8 cellular contexts compared by ENCODE assay signal in the genomic region with DNA sequence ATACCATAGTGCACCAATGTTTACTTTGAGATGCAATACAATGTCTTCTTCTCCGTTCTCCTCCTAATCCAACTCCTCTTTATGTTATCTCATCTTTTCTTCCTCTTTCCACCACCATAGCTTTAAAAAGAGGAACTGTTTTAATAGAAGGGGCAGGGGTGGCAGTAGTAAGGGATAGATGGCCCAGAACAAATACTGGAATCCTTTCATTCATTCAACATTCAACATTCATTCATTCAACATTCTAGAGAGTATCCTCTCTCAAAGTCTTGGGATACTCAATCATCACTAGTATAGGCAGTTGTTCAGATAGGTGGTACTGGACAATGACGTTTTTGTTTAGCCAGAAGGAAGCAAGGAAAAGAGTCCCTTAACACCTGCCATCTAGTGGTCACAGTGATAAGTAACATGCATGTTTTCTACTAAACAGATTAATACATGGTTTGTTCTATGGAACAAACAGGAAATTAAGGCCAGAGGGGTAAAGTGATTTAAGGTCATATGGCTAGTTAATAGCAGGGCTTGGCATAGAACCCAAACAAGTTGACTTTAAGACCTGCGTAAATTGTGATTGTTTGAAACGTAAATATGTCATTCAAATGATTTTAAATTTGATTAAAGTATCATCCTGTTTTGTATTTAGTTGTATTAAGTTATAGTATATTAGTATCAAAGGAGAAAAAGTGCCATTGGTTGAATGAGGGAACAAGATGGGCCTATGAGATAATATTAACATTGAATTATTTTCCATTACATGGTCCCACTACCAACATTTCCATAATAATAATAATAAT. TPM values are rescaled to one million over a fixed set of nuclear protein-coding genes. Genes with fewer than 3 reads are reported as not detected.
A peak's percentile ranks its signal among the peaks of the same experiment; 100 is the strongest.
DNase-seq lines count a peak whose midpoint lies in the region; ATAC-seq, FAIRE-seq and TF ChIP-seq lines count a peak whose summit lies in the region.

No MANE protein-coding gene starts in this region.

- H3K4me1 Mint-ChIP-seq in CD14-positive monocyte, result peaks cover 26% of the 10 kb centered on the region

- H3K27ac Mint-ChIP-seq in CD14-positive monocyte, result peak overlapping the region in 5 of 7 donors; percentile 9 to 78 (median 13)

- intact Hi-C loops in CD14-positive monocyte (cut with micrococcal nuclease), result loop anchor here in 1 of 2 donors (10.0 kb wide), 2 partner anchors 64 to 466 kb away; partner anchors contain the start of gene VPS8

- H3K4me3 Mint-ChIP-seq in CD14-positive monocyte, result peak overlapping the region in 1 of 2 donors; percentile 5

- ATAC-seq in HG03342 (IDR thresholded peaks at IDR 0.05; ENCODE audit: unreplicated experiment), result no peak
- ATAC-seq in GM19023 (IDR thresholded peaks at IDR 0.05; ENCODE audit: unreplicated experiment), result no peak

- H3K27me3 Mint-ChIP-seq in CD14-positive monocyte (ENCODE audit: low read depth in 3 of 3), result peaks cover 0 to 10% (median 4%) of the 10 kb centered on the region in 3 donors

- DNase-seq in CD14-positive monocyte (ENCODE audit: low spot score) (no peak), H54 (ENCODE audit: insufficient read length, low spot score) (peak; percentile 42), NCI-H345 treated with DMSO at 0.1 percent for 48 hours (lab: John Stamatoyannopoulos, UW; ENCODE audit: unreplicated experiment) (peak; percentile 24), amniotic stem cell (lab: John Stamatoyannopoulos, UW) (peak; percentile 25), kidney tubule cell (ENCODE audit: low spot score) (peak; percentile 70)
- no peak for DNase-seq in activated CD8-positive, alpha-beta memory T cell treated with anti-CD3 and anti-CD28 coated beads, Interleukin-2, amount 50 U/mL, for 48 hours

- FAIRE-seq in H54 (lab: Jason Lieb, UNC), result peak; percentile 98

- TF ChIP-seq CTCF in CD14-positive monocyte (IDR thresholded peaks at IDR 0.05), result peak; percentile 80

- no peak for TF ChIP-seq POLR2A in H54 (IDR thresholded peaks at IDR 0.05; ENCODE audit: low read depth, low read length)

- H3K36me3 Mint-ChIP-seq in CD14-positive monocyte, result no peaks in the 10 kb centered on the region

- H3K9me3 Mint-ChIP-seq in CD14-positive monocyte, result peaks cover 0 to 14% (median 7%) of the 10 kb centered on the region in 7 donors

RNA-seq across cellular contexts. Expression of gene EHHADH, which starts 26.9 kb away (rescaled TPM):
- 1 to 10 TPM; 1.1 to 1.5 TPM for polyA plus RNA-seq in CD14-positive monocyte

Comparison
In these comparisons a context has a peak if more than half of its experiments do, and no peak if none do; other contexts are left out.
1. DNase-seq: peak in H54 (single experiment), NCI-H345 treated with DMSO at 0.1 percent for 48 hours (single experiment), amniotic stem cell (single experiment) and kidney tubule cell (single experiment); none in CD14-positive monocyte (single experiment) and activated CD8-positive, alpha-beta memory T cell treated with anti-CD3 and anti-CD28 coated beads, Interleukin-2, amount 50 U/mL, for 48 hours (single experiment).